ENCODE assay signal across 19 cellular contexts in the genomic region with DNA sequence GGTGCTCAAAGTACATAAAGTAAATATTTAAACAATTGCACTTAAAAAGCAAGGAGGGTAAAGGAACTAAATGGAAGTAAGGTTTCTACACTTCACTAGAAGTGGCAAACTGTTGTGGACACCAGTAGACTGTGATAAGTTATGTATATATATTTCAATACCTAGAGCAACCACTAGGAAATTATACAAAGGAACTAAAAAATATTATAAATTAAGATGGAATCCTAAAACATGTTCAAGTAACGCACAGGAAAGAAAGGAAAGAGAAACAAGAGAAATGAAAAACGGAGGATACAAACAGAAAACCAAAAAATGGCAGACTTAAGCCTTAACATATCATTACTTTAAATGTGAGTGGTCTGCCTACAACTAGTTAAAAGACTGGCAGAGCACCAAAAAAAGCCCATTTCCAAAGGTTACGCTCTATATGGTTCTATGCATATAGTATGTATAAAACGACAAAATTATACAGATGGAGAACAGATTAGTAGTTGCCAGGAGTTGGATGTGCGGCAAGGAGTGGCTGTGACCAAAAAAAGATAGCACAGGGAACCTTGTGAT. TPM values are rescaled to one million over a fixed set of nuclear protein-coding genes. Genes with fewer than 3 reads are reported as not detected.
DNase-seq lines count a peak whose midpoint lies in the region; ATAC-seq, FAIRE-seq and TF ChIP-seq lines count a peak whose summit lies in the region.
"Had no signal": no experiment of that assay in that cellular context is flagged by ENCODE, and none has a peak within 500 bp of the region (broad histone marks: within the 10 kb centered on the region; RNA-seq: fewer than 3 reads in every experiment).

No MANE protein-coding gene starts in this region.

- no peaks in the 10 kb centered on the region for H4K20me1 ChIP-seq in GM12878 (ENCODE audit: control insufficient read depth, insufficient read depth)

- no peak overlapping the region for H3K27ac Mint-ChIP-seq in activated T-helper 17 cell treated with anti-CD3 and anti-CD28 coated beads, Interleukin-2, amount 50 U/mL, for 72 hours
- H3K27ac Mint-ChIP-seq: activated CD4-positive, alpha-beta T cell treated with anti-CD3 and anti-CD28 coated beads, Interleukin-2, amount 10 ng/mL, durations not matched to agents 24 days and 14 days; activated naive CD4-positive, alpha-beta T cell treated with anti-CD3 and anti-CD28 coated beads, Interleukin-2, amount 50 U/mL, for 72 hours had no signal

- H3K9me3 ChIP-seq in AG04450 (ENCODE audit: control insufficient read depth, insufficient read depth, low read length), result no peaks in the 10 kb centered on the region
- H3K9me3 ChIP-seq in GM12878 (replicated peaks; ENCODE audit: control insufficient read depth, insufficient read depth, low read length), result no peaks in the 10 kb centered on the region; the same call in 1 of the 3 replicates
- H3K9me3 ChIP-seq in right lobe of liver, result no peaks in the 10 kb centered on the region
- H3K9me3 ChIP-seq: body of pancreas, neutrophil had no signal

- no peaks in the 10 kb centered on the region for H3K27me3 Mint-ChIP-seq in activated T-helper 17 cell treated with anti-CD3 and anti-CD28 coated beads, Interleukin-2, amount 50 U/mL, for 72 hours
- H3K27me3 Mint-ChIP-seq: activated CD4-positive, alpha-beta T cell treated with anti-CD3 and anti-CD28 coated beads, Interleukin-2, amount 10 ng/mL, durations not matched to agents 24 days and 14 days had no signal

- no peak overlapping the region for H3K27ac ChIP-seq in AG04450 (ENCODE audit: low read depth, low read length)
- H3K27ac ChIP-seq in GM12878 (ENCODE audit: control insufficient read depth, insufficient read depth), result no peak overlapping the region
- no peak overlapping the region for H3K27ac ChIP-seq in right lobe of liver
- H3K27ac ChIP-seq: body of pancreas, heart left ventricle, neutrophil had no signal

- POLR2A ChIA-PET in AG04450 (lab: Yijun Ruan, JAX) (no interaction called here), GM12878 (lab: Charles Lee) (no interaction called here)

- in situ Hi-C loops in GM12878 (cut with MboI), result no loop called here

- TF ChIP-seq EP300 in GM12878 (IDR thresholded peaks at IDR 0.05; ENCODE audit: borderline replicate concordance in 1 of 2, control insufficient read depth in 1 of 2, low read depth in 2 of 2, low read length in 2 of 2), result no peak

- H3K79me2 ChIP-seq in GM12878 (ENCODE audit: control insufficient read depth, insufficient read depth, low read length), result no peaks in the 10 kb centered on the region

- TF ChIP-seq POLR2A in GM12892 (IDR thresholded peaks at IDR 0.05; ENCODE audit: low read depth, low read length) (no peak), GM12878 (IDR thresholded peaks at IDR 0.05; ENCODE audit: low read depth, low read length) (no peak), right lobe of liver (IDR thresholded peaks at IDR 0.05) (no peak)

- SMC1A ChIA-PET in GM12878 (lab: Charles Lee; ENCODE audit: uncharacterized antibody, unreplicated experiment), result interaction anchor here (1.3 kb wide), 1 partner anchor 15 kb away, joined by 3 read pairs; no protein-coding TSS in a partner anchor

- H3K27me3 ChIP-seq in AG04450 (ENCODE audit: control insufficient read depth, insufficient read depth, low read length), result no peaks in the 10 kb centered on the region
- H3K27me3 ChIP-seq in GM12878 (replicated peaks in 1 of 2; ENCODE audit: control insufficient read depth in 2 of 2, insufficient read depth in 2 of 2, low read length in 1 of 2), result no peaks in the 10 kb centered on the region
- no peaks in the 10 kb centered on the region for H3K27me3 ChIP-seq in right lobe of liver
- H3K27me3 ChIP-seq: body of pancreas, heart left ventricle, neutrophil had no signal

- H3K36me3 ChIP-seq in GM12878 (ENCODE audit: control insufficient read depth in 2 of 2, insufficient read depth in 2 of 2, low read length in 1 of 2) (no peaks in the 10 kb centered on the region; a peak in 1 of 4 replicates), right lobe of liver (no peaks in the 10 kb centered on the region)
- H3K36me3 ChIP-seq: neutrophil had no signal

- H3K9me3 Mint-ChIP-seq in activated T-helper 17 cell treated with anti-CD3 and anti-CD28 coated beads, Interleukin-2, amount 50 U/mL, for 72 hours, result peaks cover 4% of the 10 kb centered on the region

- H3K4me1 ChIP-seq in GM12878 (ENCODE audit: control insufficient read depth, insufficient read depth, low read length) (no peaks in the 10 kb centered on the region), right lobe of liver (no peaks in the 10 kb centered on the region)
- H3K4me1 ChIP-seq: body of pancreas, heart left ventricle had no signal

- H3K9ac ChIP-seq in GM12878 (ENCODE audit: control insufficient read depth, insufficient read depth, low read length), result no peak overlapping the region

- H2AFZ ChIP-seq in GM12878 (ENCODE audit: control insufficient read depth, low read depth, low read length), result no peak overlapping the region

- 100% methylated on average over 5 of the region's 5 CpGs for WGBS in GM12878 (ENCODE audit: insufficient coverage, insufficient replicate concordance, low lambda C conversion rate, missing lambda C conversion rate)
- 85% methylated on average over 5 of the region's 5 CpGs for WGBS in right lobe of liver (ENCODE audit: insufficient coverage, low coverage, low lambda C conversion rate, missing lambda C conversion rate)

- TF ChIP-seq RAD21 in GM12878 (IDR thresholded peaks at IDR 0.05; ENCODE audit: insufficient read depth, low read depth, low read length), result no peak

- H3K36me3 Mint-ChIP-seq in activated T-helper 17 cell treated with anti-CD3 and anti-CD28 coated beads, Interleukin-2, amount 50 U/mL, for 72 hours (ENCODE audit: low read depth), result peaks cover 63% of the 10 kb centered on the region

- no peak overlapping the region for H3K4me2 ChIP-seq in GM12878 (ENCODE audit: control insufficient read depth, insufficient read depth)

- DNase-seq in AG04450 (ENCODE audit: low read depth, low spot score) (no peak), GM12892 (ENCODE audit: insufficient read length) (no peak), GM12878 (ENCODE audit: low read depth, low spot score) (no peak), right lobe of liver (no peak), amygdala (lab: John Stamatoyannopoulos, UW) (no peak), NCI-H774 (lab: John Stamatoyannopoulos, UW) (no peak)
- DNase-seq in stimulated activated CD8-positive, alpha-beta memory T cell treated with anti-CD3 and anti-CD28 coated beads, Interleukin-4, amount 100 ng/mL, for 48 hours, result no peak
- DNase-seq: activated CD4-positive, alpha-beta T cell treated with anti-CD3 and anti-CD28 coated beads, Interleukin-2, amount 10 ng/mL, durations not matched to agents 24 days and 14 days; body of pancreas; erythroblast; heart left ventricle; NCI-H1105 treated with DMSO at 0.1 percent for 48 hours; NCI-H69; stimulated activated CD4-positive, alpha-beta T cell treated with anti-CD3 and anti-CD28 coated beads, Interleukin-4, amount 100 ng/mL, for 24 hours; substantia nigra had no signal

- TF ChIP-seq CTCF in AG04450 (IDR thresholded peaks at IDR 0.05; ENCODE audit: low read depth, low read length), result peak; percentile 30; the same call in 1 of the 2 replicates
- peak in 1 of 3 experiments; percentile 1; a peak in 1 of 6 replicates for TF ChIP-seq CTCF in GM12878 (IDR thresholded peaks at IDR 0.05 in 2 of 3, conservative IDR thresholded peaks at IDR 0.05 in 1 of 3; ENCODE audit: control insufficient read depth in 2 of 3, extremely low read depth in 1 of 3, insufficient read depth in 1 of 3, low read depth in 3 of 3, low read length in 3 of 3)
- TF ChIP-seq CTCF in right lobe of liver (IDR thresholded peaks at IDR 0.05), result peak; percentile 7 to 21 (median 15)

- ATAC-seq in GM12878 (peak; percentile 47; the same call in 2 of the 3 replicates), right lobe of liver (no peak)
- ATAC-seq in activated T-helper 17 cell treated with anti-CD3 and anti-CD28 coated beads, Interleukin-2, amount 50 U/mL, for 72 hours (replicated peaks), result no peak
- ATAC-seq: activated naive CD4-positive, alpha-beta T cell treated with anti-CD3 and anti-CD28 coated beads, Interleukin-2, amount 50 U/mL, for 72 hours; body of pancreas; heart left ventricle had no signal

- RAD21 ChIA-PET in GM12878 (lab: Charles Lee; ENCODE audit: unreplicated experiment), result no interaction called here

- BruUV-seq in GM12878 (replicated peaks; lab: Mats Ljungman, UMichigan), result no TSS peak

- H3K4me3 ChIP-seq in AG04450 (ENCODE audit: low read depth, low read length) (no peak overlapping the region), GM12878 (no peak overlapping the region), right lobe of liver (no peak overlapping the region)
- H3K4me3 ChIP-seq: body of pancreas, heart left ventricle had no signal

- intact Hi-C loops in GM12878 (cut with micrococcal nuclease; ENCODE audit: unreplicated experiment) (no loop called here), right lobe of liver (cut with DNase I) (no loop called here)

- FAIRE-seq in GM12892 (lab: Jason Lieb, UNC) (peak; percentile 70), GM12878 (lab: Jason Lieb, UNC) (no peak)
- FAIRE-seq: TTC549 had no signal

- H3K4me1 Mint-ChIP-seq in activated T-helper 17 cell treated with anti-CD3 and anti-CD28 coated beads, Interleukin-2, amount 50 U/mL, for 72 hours, result peaks cover 28% of the 10 kb centered on the region

- CTCF ChIA-PET in AG04450 (lab: Charles Lee), result no interaction called here
- CTCF ChIA-PET in GM12878 (lab: Yijun Ruan, JAX), result no interaction called here

- H3K4me3 Mint-ChIP-seq in activated T-helper 17 cell treated with anti-CD3 and anti-CD28 coated beads, Interleukin-2, amount 50 U/mL, for 72 hours, result no peak overlapping the region
- H3K4me3 Mint-ChIP-seq: activated CD4-positive, alpha-beta T cell treated with anti-CD3 and anti-CD28 coated beads, Interleukin-2, amount 10 ng/mL, durations not matched to agents 24 days and 14 days had no signal

RNA-seq across cellular contexts. Expression of gene VPS41, which starts 19.0 kb away (rescaled TPM):
- polyA plus RNA-seq in AG04450 (2011; rRNA removed), result 41.6 and 67.1 TPM in 2 replicates
- polyA minus RNA-seq in AG04450 (2011; rRNA and poly(A)+ RNA removed), result 40.7 and 49.6 TPM in 2 replicates
- 50.5 TPM for polyA plus RNA-seq in GM12892 (2012; ENCODE audit: missing spikeins)
- 331 and 374 TPM in 2 replicates for total RNA-seq in GM12878 (2013; cell fraction: nucleolus; rRNA removed)
- total RNA-seq in GM12878 (2014; rRNA removed), result 33.3 and 43.3 TPM in 2 replicates
- total RNA-seq in GM12878 (2014; rRNA removed; fragmentation: Illumina TruSeq; extraction: Trizol), result 45.0 and 46.2 TPM in 2 replicates
- 62.5 and 63.2 TPM in 2 replicates for total RNA-seq in GM12878 (2021)
- 32.4 TPM for polyA plus RNA-seq in GM12878 (2011; ENCODE audit: low read depth)
- polyA plus RNA-seq in GM12878 (2011; rRNA removed), result 47.9 and 82.9 TPM in 2 replicates
- 13.9 and 14.8 TPM in 2 replicates for polyA plus RNA-seq in GM12878 (2011; cell fraction: cytosol; rRNA removed)
- 79.9 and 110 TPM in 2 replicates for polyA plus RNA-seq in GM12878 (2011; cell fraction: nucleus; rRNA removed)
- polyA plus RNA-seq in GM12878 (2012), result 31.4 and 44.0 TPM in 2 replicates
- 47.9 and 54.7 TPM in 2 replicates for polyA plus RNA-seq in GM12878 (2014; fragmentation: Illumina TruSeq; extraction: Trizol)
- polyA plus RNA-seq in GM12878 (2014; fragmentation: Nextera tagmentation; extraction: Ambion mirVana), result 10 to 100 TPM; 15.3 to 38.8 TPM
- polyA plus RNA-seq in GM12878 (2014; rRNA removed), result 21.4 and 24.6 TPM in 2 replicates
- polyA plus RNA-seq in GM12878 (2016; fragmentation: Nextera tagmentation; extraction: Ambion mirVana), result 10 to 100 TPM; 49.9 to 59.4 TPM
- polyA minus RNA-seq in GM12878 (2011; rRNA and poly(A)+ RNA removed), result 30.1 and 59.4 TPM in 2 replicates
- polyA minus RNA-seq in GM12878 (2011; cell fraction: cytosol; rRNA and poly(A)+ RNA removed), result 10.5 and 14.2 TPM in 2 replicates
- polyA minus RNA-seq in GM12878 (2011; cell fraction: nucleus; rRNA and poly(A)+ RNA removed), result 49.8 and 59.4 TPM in 2 replicates
- total RNA-seq in right lobe of liver, result 10 to 100 TPM; 21.6 to 43.5 (median 26.8) TPM
- 10 to 100 TPM; 78.4 to 80.5 TPM for total RNA-seq in activated T-helper 17 cell treated with anti-CD3 and anti-CD28 coated beads, Interleukin-2, amount 50 U/mL, for 72 hours
